In genomic region chr6:139262519-139263300, GRCh38 we compare ENCODE assay signal across 8 cellular contexts. TPM values are rescaled to one million over a fixed set of nuclear protein-coding genes. Genes with fewer than 3 reads are reported as not detected.
DNase-seq lines count a peak whose midpoint lies in the region; ATAC-seq and TF ChIP-seq lines count a peak whose summit lies in the region.

No MANE protein-coding gene starts in this region.

- no TSS peak for BruUV-seq in Calu3 (replicated peaks; lab: Mats Ljungman, UMichigan)

- H3K27ac Mint-ChIP-seq in central memory CD8-positive, alpha-beta T cell (ENCODE audit: low read depth) = peak overlapping the region; percentile 65
- H3K27ac Mint-ChIP-seq in Calu3 (ENCODE audit: unreplicated experiment) = no peak overlapping the region

- no peaks in the 10 kb centered on the region for H3K27me3 ChIP-seq in uterus

- no peaks in the 10 kb centered on the region for H3K36me3 ChIP-seq in uterus

- CTCF ChIA-PET in Calu3 (lab: Charles Lee) = interaction anchor here (0.6 kb wide), 1 partner anchor 309 kb away, joined by 5 read pairs; no protein-coding TSS in a partner anchor

- no peaks in the 10 kb centered on the region for H3K4me1 ChIP-seq in uterus

- no peaks in the 10 kb centered on the region for H3K9me3 ChIP-seq in uterus

- H3K27me3 Mint-ChIP-seq in central memory CD8-positive, alpha-beta T cell = no peaks in the 10 kb centered on the region
- peaks cover 17% of the 10 kb centered on the region for H3K27me3 Mint-ChIP-seq in Calu3 (ENCODE audit: unreplicated experiment)

- H3K4me3 Mint-ChIP-seq in central memory CD8-positive, alpha-beta T cell = peak overlapping the region; percentile 71
- no peak overlapping the region for H3K4me3 Mint-ChIP-seq in Calu3 (ENCODE audit: low read depth, unreplicated experiment)

- peak; percentile 64 for DNase-seq in NCI-H2171 (lab: John Stamatoyannopoulos, UW)
- peak in 1 of 2 donors; percentile 13 for DNase-seq in central memory CD8-positive, alpha-beta T cell (ENCODE audit: low spot score in 2 of 2)
- DNase-seq in sciatic nerve (ENCODE audit: low spot score) = no peak
- no peak for DNase-seq in Calu3
- DNase-seq in uterus = no peak
- no peak for DNase-seq in OCI-M2 (lab: John Stamatoyannopoulos, UW; ENCODE audit: unreplicated experiment)

- H3K36me3 Mint-ChIP-seq in central memory CD8-positive, alpha-beta T cell (ENCODE audit: insufficient read depth) = no peaks in the 10 kb centered on the region
- H3K36me3 Mint-ChIP-seq in Calu3 (ENCODE audit: insufficient read depth, unreplicated experiment) = no peaks in the 10 kb centered on the region

- no peak overlapping the region for H3K27ac ChIP-seq in uterus

- TF ChIP-seq POLR2A in uterus (IDR thresholded peaks at IDR 0.05) = no peak

- peaks cover 18% of the 10 kb centered on the region for H3K4me1 Mint-ChIP-seq in central memory CD8-positive, alpha-beta T cell
- H3K4me1 Mint-ChIP-seq in Calu3 (ENCODE audit: low read depth, unreplicated experiment) = no peaks in the 10 kb centered on the region

- intact Hi-C loops in sciatic nerve (cut with DNase I) = no loop called here
- intact Hi-C loops in Calu3 (cut with micrococcal nuclease; ENCODE audit: unreplicated experiment) = no loop called here
- intact Hi-C loops in uterus (cut with DNase I; ENCODE audit: low total_unique reads) = no loop called here

- ATAC-seq in GM18861 (IDR thresholded peaks at IDR 0.05; ENCODE audit: unreplicated experiment) (peak; percentile 86), HG02571 (IDR thresholded peaks at IDR 0.05; ENCODE audit: unreplicated experiment) (peak; percentile 97), sciatic nerve (no peak)
- peak; percentile 93 for ATAC-seq in central memory CD8-positive, alpha-beta T cell (replicated peaks; ENCODE audit: extremely low read depth, poor library complexity, severe bottlenecking)

- TF ChIP-seq CTCF in Calu3 (IDR thresholded peaks at IDR 0.05; ENCODE audit: unreplicated experiment) (no peak), uterus (IDR thresholded peaks at IDR 0.05) (no peak)

- H3K4me3 ChIP-seq in uterus = no peak overlapping the region

- no peaks in the 10 kb centered on the region for H3K9me3 Mint-ChIP-seq in central memory CD8-positive, alpha-beta T cell
- H3K9me3 Mint-ChIP-seq in Calu3 (ENCODE audit: low read depth, unreplicated experiment) = no peaks in the 10 kb centered on the region

RNA-seq across cellular contexts. Expression of gene TXLNB, which starts 29.1 kb away (rescaled TPM):
- 1.7 TPM for total RNA-seq in sciatic nerve
- 0.07 TPM in 1 of 2 replicates, not detected in the other for total RNA-seq in Calu3 (2022)
- total RNA-seq in uterus = 1 to 10 TPM in 3 of 4 donors, under 1 TPM in 1; 0.26 to 2.5 (median 1.9) TPM
